In the genomic region with DNA sequence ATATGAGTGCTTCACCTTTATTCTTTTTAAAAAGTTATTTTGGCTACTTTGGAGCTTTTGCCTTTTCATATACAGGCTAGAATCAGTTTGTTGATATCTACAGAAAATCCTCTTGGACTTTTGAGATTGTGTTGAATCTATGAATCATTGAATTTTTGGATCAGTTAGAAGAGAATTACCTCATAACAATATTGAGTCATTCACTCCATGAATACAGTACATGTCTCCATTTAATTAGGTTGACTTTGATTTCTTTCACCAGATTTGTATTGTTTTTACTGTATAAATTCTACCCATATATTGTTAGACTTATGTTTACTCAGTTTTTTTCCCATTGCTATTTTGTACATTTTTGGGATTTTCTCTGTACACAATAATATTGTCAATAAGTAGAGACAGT, we compare ENCODE assay signal across 16 cellular contexts. TPM values are rescaled to one million over a fixed set of nuclear protein-coding genes. Genes with fewer than 3 reads are reported as not detected.
DNase-seq lines count a peak whose midpoint lies in the region; ATAC-seq, FAIRE-seq and TF ChIP-seq lines count a peak whose summit lies in the region.
"Had no signal": no experiment of that assay in that cellular context is flagged by ENCODE, and none has a peak within 500 bp of the region (broad histone marks: within the 10 kb centered on the region; RNA-seq: fewer than 3 reads in every experiment).

No MANE protein-coding gene starts in this region.

- H3K9me2 ChIP-seq in PC-3 (replicated peaks; ENCODE audit: low read length) = no peaks in the 10 kb centered on the region

- H3F3A ChIP-seq in PC-3 (ENCODE audit: low read length, unreplicated experiment) = no peaks in the 10 kb centered on the region

- FAIRE-seq in pancreas (lab: Jason Lieb, UNC) = peak; percentile 57
- FAIRE-seq: HepG2 had no signal

- no peak overlapping the region for H3K4me2 ChIP-seq in PC-3 (ENCODE audit: low read length)
- H3K4me2 ChIP-seq: hepatocyte had no signal

- no peak for TF ChIP-seq CTCF in PC-3 (conservative IDR thresholded peaks at IDR 0.05; ENCODE audit: low read depth, low read length)
- no peak for TF ChIP-seq CTCF in dorsolateral prefrontal cortex (IDR thresholded peaks at IDR 0.05 in 54 of 56, conservative IDR thresholded peaks at IDR 0.05 in 2 of 56; ENCODE audit: low read depth in 1 of 56, partially characterized antibody in 56 of 56)
- no peak for TF ChIP-seq CTCF in pancreas (IDR thresholded peaks at IDR 0.05)

- H3K4me3 ChIP-seq in PC-3 (ENCODE audit: low read length) = no peak overlapping the region
- H3K4me3 ChIP-seq in dorsolateral prefrontal cortex = no peak overlapping the region
- no peak overlapping the region for H3K4me3 ChIP-seq in pancreas
- H3K4me3 ChIP-seq: hepatocyte had no signal

- DNase-seq in ELR (ENCODE audit: low read depth) (peak; percentile 71), PC-3 (peak; percentile 25), dorsolateral prefrontal cortex (no peak), pancreas (no peak), C1 segment of cervical spinal cord (lab: John Stamatoyannopoulos, UW) (no peak)
- DNase-seq: activated CD4-positive, alpha-beta T cell treated with anti-CD3 and anti-CD28 coated beads, Interleukin-2, amount 50 U/mL, for 1 hour; activated naive CD4-positive, alpha-beta T cell treated with anti-CD3 and anti-CD28 coated beads for 36 hours; GOT3; NCI-H1694 treated with DMSO at 0.1 percent for 48 hours; posterior cingulate gyrus; stimulated activated naive CD8-positive, alpha-beta T cell treated with anti-CD3 and anti-CD28 coated beads, Interleukin-15, amount 100 ng/mL, for 72 hours; T-helper 1 cell had no signal

- H3K79me2 ChIP-seq in PC-3 (ENCODE audit: low read length) = peaks cover 62% of the 10 kb centered on the region

- no peaks in the 10 kb centered on the region for H3K4me1 ChIP-seq in PC-3 (ENCODE audit: insufficient read depth, low read length)
- H3K4me1 ChIP-seq in pancreas = peaks cover 0 to 25% (median 18%) of the 10 kb centered on the region in 3 donors

- no peak overlapping the region for H3K9ac ChIP-seq in PC-3 (ENCODE audit: low read length)

- peaks cover 11% of the 10 kb centered on the region; the same call in 1 of the 2 replicates for H4K20me1 ChIP-seq in PC-3 (ENCODE audit: low read length)

- no peaks in the 10 kb centered on the region for H3K9me3 ChIP-seq in PC-3 (ENCODE audit: low read length)
- H3K9me3 ChIP-seq in pancreas = no peaks in the 10 kb centered on the region

- CTCF ChIA-PET in PC-3 (lab: Charles Lee) = no interaction called here

- BruUV-seq in PC-3 (replicated peaks; lab: Mats Ljungman, UMichigan) = no TSS peak

- H3K27me3 ChIP-seq in PC-3 (ENCODE audit: low read length) = no peaks in the 10 kb centered on the region
- H3K27me3 ChIP-seq in dorsolateral prefrontal cortex = no peaks in the 10 kb centered on the region
- no peaks in the 10 kb centered on the region for H3K27me3 ChIP-seq in pancreas
- H3K27me3 ChIP-seq: hepatocyte had no signal

- intact Hi-C loops in PC-3 (cut with micrococcal nuclease) (no loop called here), dorsolateral prefrontal cortex (cut with DNase I) (loop anchor here in 1 of 2 donors (5.0 kb wide), 1 partner anchor 52 kb away; the partner anchor contains the start of gene TAOK1), pancreas (cut with DNase I) (no loop called here)

- H3K27ac ChIP-seq in PC-3 (ENCODE audit: low read length) (no peak overlapping the region), dorsolateral prefrontal cortex (peak overlapping the region in 41 of 59 donors; percentile 2 to 91 (median 66)), pancreas (no peak overlapping the region)
- H3K27ac ChIP-seq: hepatocyte had no signal

- ATAC-seq in PC-3 (peak; percentile 56), pancreas (peak; percentile 39 to 66 (median 52)), GM18861 (IDR thresholded peaks at IDR 0.05; ENCODE audit: unreplicated experiment) (no peak), HG03520 (IDR thresholded peaks at IDR 0.05; ENCODE audit: unreplicated experiment) (no peak)
- ATAC-seq: HepG2; stimulated activated naive CD8-positive, alpha-beta T cell treated with anti-CD3 and anti-CD28 coated beads, Interleukin-15, amount 100 ng/mL, for 72 hours had no signal

- POLR2A ChIA-PET in PC-3 (lab: Charles Lee; ENCODE audit: unreplicated experiment) = no interaction called here

- H2AFZ ChIP-seq in PC-3 (ENCODE audit: low read length) = no peak overlapping the region
- H2AFZ ChIP-seq: hepatocyte had no signal

- no peaks in the 10 kb centered on the region for H3K36me3 ChIP-seq in PC-3 (ENCODE audit: low read depth, low read length)
- no peaks in the 10 kb centered on the region for H3K36me3 ChIP-seq in pancreas

RNA-seq across cellular contexts. Expression of gene TAOK1, which starts 54.4 kb away (rescaled TPM):
- total RNA-seq in PC-3 (2014; rRNA removed) = 17.3 and 21.3 TPM in 2 replicates
- total RNA-seq in dorsolateral prefrontal cortex = 100 to 1,000 TPM; 102 to 159 (median 134) TPM
- total RNA-seq in pancreas = 10 to 100 TPM; 15.6 to 31.8 (median 18.5) TPM
- polyA plus RNA-seq in pancreas = 1 to 10 TPM; 5.4 to 6.6 TPM

Comparison
In these comparisons a context has a peak if more than half of its experiments do, and no peak if none do; other contexts are left out.
1. DNase-seq: peak in ELR (single experiment) and PC-3 (single experiment); none in dorsolateral prefrontal cortex (0 of 10), pancreas (0 of 6) and C1 segment of cervical spinal cord (0 of 14).
2. ATAC-seq: peak in PC-3 (single experiment) and pancreas (4 of 4); none in GM18861 (single experiment) and HG03520 (single experiment).
3. H3K27ac ChIP-seq: peak in dorsolateral prefrontal cortex (41 of 59); none in PC-3 (single experiment) and pancreas (0 of 4).